Comparison of ENCODE assay signal across 12 cellular contexts in the genomic region with DNA sequence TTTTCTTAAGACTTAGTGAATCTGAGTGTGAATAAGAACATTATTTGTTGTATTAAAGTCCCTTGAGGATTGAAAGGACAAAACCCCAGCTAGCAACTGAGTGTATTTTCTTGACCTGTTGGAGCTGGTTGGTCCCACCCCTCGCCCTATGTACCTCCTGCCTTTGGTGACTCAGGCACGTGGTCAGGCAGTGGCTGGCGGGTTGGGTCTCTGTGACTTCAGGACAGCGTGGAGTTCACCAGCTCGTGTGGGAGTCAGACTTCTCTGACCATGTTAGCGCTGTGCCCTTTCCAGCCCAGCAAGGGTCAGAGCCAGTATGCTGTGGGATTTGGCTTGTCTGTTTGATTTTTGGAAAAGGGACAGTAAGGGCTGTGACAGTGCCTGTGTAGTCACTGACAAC.
A peak's percentile ranks its signal among the peaks of the same experiment; 100 is the strongest.
DNase-seq lines count a peak whose midpoint lies in the region; ATAC-seq and TF ChIP-seq lines count a peak whose summit lies in the region.
"Had no signal": no experiment of that assay in that cellular context is flagged by ENCODE, and none has a peak within 500 bp of the region (broad histone marks: within the 10 kb centered on the region; RNA-seq: fewer than 3 reads in every experiment).

No MANE protein-coding gene starts in this region.

- CTCF ChIA-PET in activated CD8-positive, alpha-beta T cell treated with anti-CD3 and anti-CD28 coated beads, Interleukin-2, amount 10 ng/mL, durations not matched to agents 7 days and 5 days (lab: Charles Lee) = no interaction called here

- no peak for TF ChIP-seq CTCF in HFFc6 (IDR thresholded peaks at IDR 0.05)
- TF ChIP-seq CTCF in left ventricle myocardium inferior (IDR thresholded peaks at IDR 0.05; ENCODE audit: borderline replicate concordance) = no peak
- no peak for TF ChIP-seq CTCF in dorsolateral prefrontal cortex (IDR thresholded peaks at IDR 0.05 in 54 of 56, conservative IDR thresholded peaks at IDR 0.05 in 2 of 56; ENCODE audit: low read depth in 1 of 56, partially characterized antibody in 56 of 56)

- peak; percentile 42 for ATAC-seq in activated CD8-positive, alpha-beta T cell treated with anti-CD3 and anti-CD28 coated beads, Interleukin-2, amount 10 ng/mL, durations not matched to agents 7 days and 5 days
- no peak for ATAC-seq in GM18505 (IDR thresholded peaks at IDR 0.05; ENCODE audit: unreplicated experiment)
- ATAC-seq in GM19324 (IDR thresholded peaks at IDR 0.05; ENCODE audit: low FRiP score, unreplicated experiment) = no peak

- H3K4me3 ChIP-seq in left ventricle myocardium inferior (no peak overlapping the region), dorsolateral prefrontal cortex (no peak overlapping the region)

- intact Hi-C loops in left ventricle myocardium inferior (cut with micrococcal nuclease) = no loop called here
- intact Hi-C loops in dorsolateral prefrontal cortex (cut with DNase I) = no loop called here

- H3K27me3 ChIP-seq in left ventricle myocardium inferior (ENCODE audit: low read depth) (no peaks in the 10 kb centered on the region), dorsolateral prefrontal cortex (peaks cover 0 to 6% (median 0%) of the 10 kb centered on the region in 45 donors)

- DNase-seq in HFFc6 (peak; percentile 37), left ventricle myocardium inferior (no peak), NCI-H510A (lab: John Stamatoyannopoulos, UW) (no peak), dorsolateral prefrontal cortex (no peak)
- DNase-seq in activated CD8-positive, alpha-beta T cell treated with anti-CD3 and anti-CD28 coated beads, Interleukin-2, amount 10 ng/mL, durations not matched to agents 7 days and 5 days = no peak
- peak; percentile 17 to 33 for DNase-seq in stimulated activated CD8-positive, alpha-beta memory T cell treated with anti-CD3 and anti-CD28 coated beads, Interleukin-7, amount 100 ng/mL, for 48 hours (ENCODE audit: extremely low read depth in 1 of 2, low read depth in 1 of 2)
- DNase-seq: activated gamma-delta T cell, GF-D8, NCI-H1930 had no signal

- H3K4me3 Mint-ChIP-seq in HFFc6 = no peak overlapping the region
- no peak overlapping the region for H3K4me3 Mint-ChIP-seq in activated CD8-positive, alpha-beta T cell treated with anti-CD3 and anti-CD28 coated beads, Interleukin-2, amount 10 ng/mL, durations not matched to agents 7 days and 5 days
- H3K4me3 Mint-ChIP-seq: T-helper 1 cell treated with Interleukin-12 subunit alpha and Interleukin-12 subunit beta and Interleukin-4 antibody, amounts not matched to agents 30 μg/mL and 1 μg/mL, for 36 hours had no signal

- no peaks in the 10 kb centered on the region for H3K27me3 Mint-ChIP-seq in HFFc6 (ENCODE audit: insufficient read depth)
- no peaks in the 10 kb centered on the region for H3K27me3 Mint-ChIP-seq in activated CD8-positive, alpha-beta T cell treated with anti-CD3 and anti-CD28 coated beads, Interleukin-2, amount 10 ng/mL, durations not matched to agents 7 days and 5 days (ENCODE audit: low read depth)

- no peaks in the 10 kb centered on the region for H3K9me3 ChIP-seq in left ventricle myocardium inferior (replicated peaks)

- H3K4me1 Mint-ChIP-seq in HFFc6 (ENCODE audit: low read depth) = peaks cover 43% of the 10 kb centered on the region
- peaks cover 31% of the 10 kb centered on the region for H3K4me1 Mint-ChIP-seq in activated CD8-positive, alpha-beta T cell treated with anti-CD3 and anti-CD28 coated beads, Interleukin-2, amount 10 ng/mL, durations not matched to agents 7 days and 5 days (ENCODE audit: low read depth)

- H3K36me3 ChIP-seq in left ventricle myocardium inferior = peaks cover 18% of the 10 kb centered on the region

- POLR2A ChIA-PET in activated CD8-positive, alpha-beta T cell treated with anti-CD3 and anti-CD28 coated beads, Interleukin-2, amount 10 ng/mL, durations not matched to agents 7 days and 5 days (lab: Charles Lee) = interaction anchor here (1.0 kb wide), 1 partner anchor 16 kb away, joined by 3 read pairs; no protein-coding TSS in a partner anchor

- H3K9me3 Mint-ChIP-seq in HFFc6 = no peaks in the 10 kb centered on the region
- H3K9me3 Mint-ChIP-seq in activated CD8-positive, alpha-beta T cell treated with anti-CD3 and anti-CD28 coated beads, Interleukin-2, amount 10 ng/mL, durations not matched to agents 7 days and 5 days (ENCODE audit: insufficient read depth) = no peaks in the 10 kb centered on the region
- H3K9me3 Mint-ChIP-seq: T-helper 1 cell treated with Interleukin-12 subunit alpha and Interleukin-12 subunit beta and Interleukin-4 antibody, amounts not matched to agents 30 μg/mL and 1 μg/mL, for 36 hours had no signal

- peaks cover 20% of the 10 kb centered on the region for H3K36me3 Mint-ChIP-seq in HFFc6 (ENCODE audit: low read depth)
- peaks cover 30% of the 10 kb centered on the region for H3K36me3 Mint-ChIP-seq in activated CD8-positive, alpha-beta T cell treated with anti-CD3 and anti-CD28 coated beads, Interleukin-2, amount 10 ng/mL, durations not matched to agents 7 days and 5 days (ENCODE audit: low read depth)

- TF ChIP-seq POLR2A in GM18505 (IDR thresholded peaks at IDR 0.05; ENCODE audit: borderline replicate concordance, extremely low read depth, insufficient read depth, insufficient read length) = no peak

- H3K27ac ChIP-seq in left ventricle myocardium inferior (replicated peaks) (peak overlapping the region; percentile 82), dorsolateral prefrontal cortex (no peak overlapping the region)

- H3K27ac Mint-ChIP-seq in HFFc6 = peak overlapping the region; percentile 41; the same call in 1 of the 2 replicates
- H3K27ac Mint-ChIP-seq in activated CD8-positive, alpha-beta T cell treated with anti-CD3 and anti-CD28 coated beads, Interleukin-2, amount 10 ng/mL, durations not matched to agents 7 days and 5 days = no peak overlapping the region
- H3K27ac Mint-ChIP-seq: T-helper 1 cell treated with Interleukin-12 subunit alpha and Interleukin-12 subunit beta and Interleukin-4 antibody, amounts not matched to agents 30 μg/mL and 1 μg/mL, for 36 hours had no signal

- H3K4me1 ChIP-seq in left ventricle myocardium inferior = peaks cover 91% of the 10 kb centered on the region

Comparison
In these comparisons a context has a peak if more than half of its experiments do, and no peak if none do; other contexts are left out.
1. DNase-seq: peak in HFFc6 (single experiment) and stimulated activated CD8-positive, alpha-beta memory T cell treated with anti-CD3 and anti-CD28 coated beads, Interleukin-7, amount 100 ng/mL, for 48 hours (2 of 2); none in activated CD8-positive, alpha-beta T cell treated with anti-CD3 and anti-CD28 coated beads, Interleukin-2, amount 10 ng/mL, durations not matched to agents 7 days and 5 days (single experiment), left ventricle myocardium inferior (single experiment), NCI-H510A (single experiment) and dorsolateral prefrontal cortex (0 of 10).